Comparison of ENCODE assay signal across 18 cellular contexts in genomic region chr15:60703196-60703933, GRCh38.
"Had no signal": no experiment of that assay in that cellular context is flagged by ENCODE, and none has a peak within 500 bp of the region (broad histone marks: within the 10 kb centered on the region; RNA-seq: fewer than 3 reads in every experiment).

No MANE protein-coding gene starts in this region.

- H3K36me3 Mint-ChIP-seq: activated CD8-positive, alpha-beta memory T cell treated with anti-CD3 and anti-CD28 coated beads, Interleukin-2, amount 10 ng/mL, durations not matched to agents 7 days and 5 days; mesothelial cell of epicardium had no signal

- ATAC-seq: activated CD4-positive, CD25-positive, alpha-beta regulatory T cell treated with anti-CD3 and anti-CD28 coated beads, Interleukin-2, amount 50 U/mL, for 24 hours; body of pancreas; stimulated activated naive CD8-positive, alpha-beta T cell treated with anti-CD3 and anti-CD28 coated beads, Interleukin-15, amount 100 ng/mL, for 72 hours had no signal

- H3K27ac ChIP-seq: body of pancreas, prostate gland, right lobe of liver, upper lobe of right lung had no signal

- DNase-seq: activated gamma-delta T cell; activated naive CD8-positive, alpha-beta T cell treated with anti-CD3 and anti-CD28 coated beads for 36 hours; amygdala; cerebellar nuclear complex; effector CD8-positive, alpha-beta T cell; foreskin melanocyte; head of caudate nucleus; right lobe of liver; stimulated activated naive CD8-positive, alpha-beta T cell treated with anti-CD3 and anti-CD28 coated beads, Interleukin-15, amount 100 ng/mL, for 72 hours; upper lobe of right lung had no signal

- H3K9me3 ChIP-seq: body of pancreas, prostate gland, right lobe of liver, upper lobe of right lung had no signal

- H3K27me3 ChIP-seq: body of pancreas, right lobe of liver, upper lobe of right lung had no signal

- H3K27ac Mint-ChIP-seq: activated naive CD8-positive, alpha-beta T cell treated with anti-CD3 and anti-CD28 coated beads for 36 hours; mesothelial cell of epicardium; stimulated activated naive CD8-positive, alpha-beta T cell treated with anti-CD3 and anti-CD28 coated beads, Interleukin-15, amount 100 ng/mL, for 72 hours had no signal

- H3K36me3 ChIP-seq: prostate gland, right lobe of liver, upper lobe of right lung had no signal

- H3K27me3 Mint-ChIP-seq: activated naive CD8-positive, alpha-beta T cell treated with anti-CD3 and anti-CD28 coated beads for 36 hours; activated T-cell treated with anti-CD3 and anti-CD28 coated beads, Interleukin-2, amount 50 U/mL, for 24 hours had no signal

- H3K4me3 ChIP-seq: body of pancreas, lung, prostate gland, right lobe of liver, smooth muscle cell, upper lobe of right lung had no signal

- H3K4me1 ChIP-seq: body of pancreas, prostate gland, right lobe of liver, upper lobe of right lung had no signal

- H3K9me3 Mint-ChIP-seq: activated naive CD8-positive, alpha-beta T cell treated with anti-CD3 and anti-CD28 coated beads for 36 hours; activated T-cell treated with anti-CD3 and anti-CD28 coated beads, Interleukin-2, amount 50 U/mL, for 24 hours had no signal

- H3K4me3 Mint-ChIP-seq: activated naive CD8-positive, alpha-beta T cell treated with anti-CD3 and anti-CD28 coated beads for 36 hours; activated T-cell treated with anti-CD3 and anti-CD28 coated beads, Interleukin-2, amount 50 U/mL, for 24 hours; mesothelial cell of epicardium; stimulated activated naive CD8-positive, alpha-beta T cell treated with anti-CD3 and anti-CD28 coated beads, Interleukin-15, amount 100 ng/mL, for 72 hours had no signal
